In the genomic region with DNA sequence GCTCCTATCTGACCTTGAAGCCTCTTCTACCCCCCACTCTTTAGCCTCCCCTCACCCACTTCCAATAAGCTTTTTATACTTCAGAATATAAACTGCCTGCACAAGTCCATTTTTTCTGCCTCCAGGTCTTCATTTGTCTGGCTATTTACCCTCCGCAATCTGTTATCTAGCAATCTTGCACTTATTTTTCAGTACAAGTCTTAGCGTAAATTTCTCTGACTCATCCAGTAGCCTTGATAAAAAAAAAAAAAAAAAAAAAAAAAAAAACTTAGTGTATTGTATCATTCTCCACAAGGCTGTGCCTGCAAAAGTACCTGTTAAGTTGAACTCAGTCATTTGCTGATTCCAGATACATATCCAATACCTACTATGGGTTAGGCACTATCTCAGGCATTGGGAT, we compare ENCODE assay signal across 17 cellular contexts.
"Had no signal": no experiment of that assay in that cellular context is flagged by ENCODE, and none has a peak within 500 bp of the region (broad histone marks: within the 10 kb centered on the region; RNA-seq: fewer than 3 reads in every experiment).

No MANE protein-coding gene starts in this region.

- H3K4me1 Mint-ChIP-seq: activated CD8-positive, alpha-beta memory T cell treated with anti-CD3 and anti-CD28 coated beads, Interleukin-2, amount 10 ng/mL, durations not matched to agents 7 days and 5 days; brain; naive thymus-derived CD4-positive, alpha-beta T cell had no signal

- H3K36me3 Mint-ChIP-seq: activated CD8-positive, alpha-beta memory T cell treated with anti-CD3 and anti-CD28 coated beads, Interleukin-2, amount 10 ng/mL, durations not matched to agents 7 days and 5 days; activated naive CD4-positive, alpha-beta T cell treated with anti-CD3 and anti-CD28 coated beads, Interleukin-2, amount 50 U/mL, for 72 hours; brain; naive thymus-derived CD4-positive, alpha-beta T cell had no signal

- H3K9me3 ChIP-seq: left lung, mucosa of descending colon, transverse colon, vagina had no signal

- ATAC-seq: activated CD8-positive, alpha-beta memory T cell treated with anti-CD3 and anti-CD28 coated beads, Interleukin-2, amount 10 ng/mL, durations not matched to agents 7 days and 5 days; activated naive CD4-positive, alpha-beta T cell treated with anti-CD3 and anti-CD28 coated beads, Interleukin-2, amount 50 U/mL, for 72 hours; left lung; mucosa of descending colon; naive thymus-derived CD4-positive, alpha-beta T cell; stimulated activated naive CD8-positive, alpha-beta T cell treated with anti-CD3 and anti-CD28 coated beads, Interleukin-15, Interleukin-2, amounts not matched to agents 100 U/mL and 50 U/mL, for 24 hours had no signal

- DNase-seq: activated CD4-positive, alpha-beta T cell treated with anti-CD3 and anti-CD28 coated beads, Interleukin-2, amount 50 U/mL, for 4 hours; activated CD4-positive, CD25-positive, alpha-beta regulatory T cell treated with anti-CD3 and anti-CD28 coated beads, Interleukin-2, amount 50 U/mL, for 72 hours; activated CD8-positive, alpha-beta memory T cell treated with anti-CD3 and anti-CD28 coated beads, Interleukin-2, amount 10 ng/mL, durations not matched to agents 7 days and 5 days; activated T-cell treated with anti-CD3 and anti-CD28 coated beads, Interleukin-2, amount 50 U/mL, for 1 hour; amniotic stem cell; effector memory CD4-positive, alpha-beta T cell; kidney; left lung; mucosa of descending colon; naive thymus-derived CD4-positive, alpha-beta T cell; stimulated activated naive CD8-positive, alpha-beta T cell treated with anti-CD3 and anti-CD28 coated beads, Interleukin-15, Interleukin-2, amounts not matched to agents 100 U/mL and 50 U/mL, for 24 hours; T-helper 9 cell; transverse colon had no signal

- H3K9me3 Mint-ChIP-seq: activated naive CD4-positive, alpha-beta T cell treated with anti-CD3 and anti-CD28 coated beads, Interleukin-2, amount 50 U/mL, for 72 hours; brain; naive thymus-derived CD4-positive, alpha-beta T cell had no signal

- H3K27ac ChIP-seq: epithelial cell of prostate, left lung, transverse colon, vagina had no signal

- H3K4me3 Mint-ChIP-seq: activated CD8-positive, alpha-beta memory T cell treated with anti-CD3 and anti-CD28 coated beads, Interleukin-2, amount 10 ng/mL, durations not matched to agents 7 days and 5 days; brain; naive thymus-derived CD4-positive, alpha-beta T cell had no signal

- H3K27ac Mint-ChIP-seq: activated CD8-positive, alpha-beta memory T cell treated with anti-CD3 and anti-CD28 coated beads, Interleukin-2, amount 10 ng/mL, durations not matched to agents 7 days and 5 days; activated naive CD4-positive, alpha-beta T cell treated with anti-CD3 and anti-CD28 coated beads, Interleukin-2, amount 50 U/mL, for 72 hours; brain; naive thymus-derived CD4-positive, alpha-beta T cell had no signal

- H3K4me1 ChIP-seq: left lung, transverse colon, vagina had no signal

- H3K4me3 ChIP-seq: left lung, mucosa of descending colon, transverse colon, vagina had no signal

- H3K27me3 Mint-ChIP-seq: activated CD8-positive, alpha-beta memory T cell treated with anti-CD3 and anti-CD28 coated beads, Interleukin-2, amount 10 ng/mL, durations not matched to agents 7 days and 5 days; brain had no signal

- H3K27me3 ChIP-seq: left lung, transverse colon, vagina had no signal
